In the genomic region with DNA sequence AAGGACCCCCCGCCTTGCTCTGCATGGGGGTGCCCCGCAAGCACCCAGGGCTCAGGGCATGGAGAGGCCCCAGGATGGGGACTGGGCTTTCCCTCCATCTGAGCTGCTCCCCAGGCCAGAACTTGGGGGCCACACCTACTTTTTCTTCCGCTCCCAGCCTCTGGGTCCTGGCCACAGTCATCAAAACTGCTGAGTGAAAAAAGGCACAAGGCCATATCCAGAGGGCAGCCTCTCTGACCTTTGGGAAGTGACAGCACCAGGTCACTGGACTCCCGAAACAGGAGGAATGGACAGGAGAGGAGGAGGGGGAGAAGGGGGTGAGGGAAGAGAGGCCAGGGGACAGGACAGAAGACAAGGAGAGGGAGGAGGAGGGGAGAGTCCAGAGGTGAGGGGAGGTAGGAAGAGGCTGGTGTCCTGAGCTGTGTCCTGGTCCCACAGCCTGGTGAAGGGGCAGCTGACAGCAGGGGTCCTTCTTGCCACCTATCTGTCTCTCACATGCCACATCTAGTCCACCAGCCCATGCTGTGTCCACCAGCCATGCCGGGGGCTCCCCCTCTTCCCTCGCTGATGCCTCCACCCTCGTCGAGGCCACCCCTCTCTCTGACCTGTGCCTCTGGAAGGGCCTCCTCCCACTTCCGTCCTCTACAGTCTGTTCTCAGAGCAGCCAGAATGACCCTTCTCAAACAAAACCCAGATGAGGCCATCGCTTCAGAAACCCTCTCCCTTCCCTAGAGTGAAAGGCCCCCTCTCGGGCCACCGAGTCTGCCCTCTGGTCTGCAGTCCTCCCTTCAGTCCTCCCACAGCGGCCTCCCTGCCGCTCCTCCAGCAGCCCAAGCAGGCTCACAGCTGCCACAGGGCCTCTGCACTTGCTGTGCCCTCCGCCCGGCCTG, we compare ENCODE assay signal across 1 cellular context.
TF ChIP-seq lines count a peak whose summit lies in the region.

No MANE protein-coding gene starts in this region.

TF ChIP-seq in HepG2, 621 proteins besides CTCF, POLR2A, EP300 and RAD21 (continued from another document and continues in another):
- TF ChIP-seq ZNF3 (CRISPR knock-in tag; IDR thresholded peaks at IDR 0.05): no peak
- TF ChIP-seq ZNF430 (CRISPR knock-in tag; IDR thresholded peaks at IDR 0.05): peak; percentile 55; the same call in 1 of the 2 replicates
- TF ChIP-seq TOE1 (CRISPR knock-in tag; IDR thresholded peaks at IDR 0.05): no peak
- no peak for TF ChIP-seq ZNF143 (CRISPR knock-in tag; IDR thresholded peaks at IDR 0.05)
- TF ChIP-seq, protein P1, sequence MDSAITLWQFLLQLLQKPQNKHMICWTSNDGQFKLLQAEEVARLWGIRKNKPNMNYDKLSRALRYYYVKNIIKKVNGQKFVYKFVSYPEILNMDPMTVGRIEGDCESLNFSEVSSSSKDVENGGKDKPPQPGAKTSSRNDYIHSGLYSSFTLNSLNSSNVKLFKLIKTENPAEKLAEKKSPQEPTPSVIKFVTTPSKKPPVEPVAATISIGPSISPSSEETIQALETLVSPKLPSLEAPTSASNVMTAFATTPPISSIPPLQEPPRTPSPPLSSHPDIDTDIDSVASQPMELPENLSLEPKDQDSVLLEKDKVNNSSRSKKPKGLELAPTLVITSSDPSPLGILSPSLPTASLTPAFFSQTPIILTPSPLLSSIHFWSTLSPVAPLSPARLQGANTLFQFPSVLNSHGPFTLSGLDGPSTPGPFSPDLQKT (CRISPR knock-in tag; IDR thresholded peaks at IDR 0.05; ENCODE audit: borderline replicate concordance): no peak
- no peak for TF ChIP-seq KDM5B (CRISPR knock-in tag; IDR thresholded peaks at IDR 0.05; ENCODE audit: borderline replicate concordance)
- TF ChIP-seq TAF15 (IDR thresholded peaks at IDR 0.05; ENCODE audit: low read depth, low read length, poor library complexity, severe bottlenecking): no peak
- TF ChIP-seq SRF (IDR thresholded peaks at IDR 0.05; ENCODE audit: low read depth, low read length): no peak
- TF ChIP-seq SOX6 (IDR thresholded peaks at IDR 0.05): no peak
- peak; percentile 47 for TF ChIP-seq SOX6 (CRISPR knock-in tag; IDR thresholded peaks at IDR 0.05)
- TF ChIP-seq, protein P2, sequence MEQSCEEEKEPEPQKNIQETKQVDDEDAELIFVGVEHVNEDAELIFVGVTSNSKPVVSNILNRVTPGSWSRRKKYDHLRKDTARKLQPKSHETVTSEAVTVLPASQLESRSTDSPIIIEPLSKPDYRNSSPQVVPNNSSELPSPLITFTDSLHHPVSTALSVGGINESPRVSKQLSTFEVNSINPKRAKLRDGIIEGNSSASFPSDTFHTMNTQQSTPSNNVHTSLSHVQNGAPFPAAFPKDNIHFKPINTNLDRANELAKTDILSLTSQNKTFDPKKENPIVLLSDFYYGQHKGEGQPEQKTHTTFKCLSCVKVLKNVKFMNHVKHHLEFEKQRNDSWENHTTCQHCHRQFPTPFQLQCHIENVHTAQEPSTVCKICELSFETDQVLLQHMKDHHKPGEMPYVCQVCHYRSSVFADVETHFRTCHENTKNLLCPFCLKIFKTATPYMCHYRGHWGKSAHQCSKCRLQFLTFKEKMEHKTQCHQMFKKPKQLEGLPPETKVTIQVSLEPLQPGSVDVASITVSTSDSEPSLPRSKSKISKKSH (CRISPR knock-in tag; IDR thresholded peaks at IDR 0.05; ENCODE audit: borderline replicate concordance): no peak
- TF ChIP-seq, protein P3, sequence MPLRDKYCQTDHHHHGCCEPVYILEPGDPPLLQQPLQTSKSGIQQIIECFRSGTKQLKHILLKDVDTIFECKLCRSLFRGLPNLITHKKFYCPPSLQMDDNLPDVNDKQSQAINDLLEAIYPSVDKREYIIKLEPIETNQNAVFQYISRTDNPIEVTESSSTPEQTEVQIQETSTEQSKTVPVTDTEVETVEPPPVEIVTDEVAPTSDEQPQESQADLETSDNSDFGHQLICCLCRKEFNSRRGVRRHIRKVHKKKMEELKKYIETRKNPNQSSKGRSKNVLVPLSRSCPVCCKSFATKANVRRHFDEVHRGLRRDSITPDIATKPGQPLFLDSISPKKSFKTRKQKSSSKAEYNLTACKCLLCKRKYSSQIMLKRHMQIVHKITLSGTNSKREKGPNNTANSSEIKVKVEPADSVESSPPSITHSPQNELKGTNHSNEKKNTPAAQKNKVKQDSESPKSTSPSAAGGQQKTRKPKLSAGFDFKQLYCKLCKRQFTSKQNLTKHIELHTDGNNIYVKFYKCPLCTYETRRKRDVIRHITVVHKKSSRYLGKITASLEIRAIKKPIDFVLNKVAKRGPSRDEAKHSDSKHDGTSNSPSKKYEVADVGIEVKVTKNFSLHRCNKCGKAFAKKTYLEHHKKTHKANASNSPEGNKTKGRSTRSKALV (CRISPR knock-in tag; IDR thresholded peaks at IDR 0.05): no peak
- no peak for TF ChIP-seq ZFYVE20 (CRISPR knock-in tag; IDR thresholded peaks at IDR 0.05; ENCODE audit: borderline replicate concordance, low read depth)
- TF ChIP-seq ZNF672 (CRISPR knock-in tag; IDR thresholded peaks at IDR 0.05): no peak
- no peak for TF ChIP-seq SCMH1 (CRISPR knock-in tag; IDR thresholded peaks at IDR 0.05; ENCODE audit: borderline replicate concordance)
- TF ChIP-seq, protein P4, sequence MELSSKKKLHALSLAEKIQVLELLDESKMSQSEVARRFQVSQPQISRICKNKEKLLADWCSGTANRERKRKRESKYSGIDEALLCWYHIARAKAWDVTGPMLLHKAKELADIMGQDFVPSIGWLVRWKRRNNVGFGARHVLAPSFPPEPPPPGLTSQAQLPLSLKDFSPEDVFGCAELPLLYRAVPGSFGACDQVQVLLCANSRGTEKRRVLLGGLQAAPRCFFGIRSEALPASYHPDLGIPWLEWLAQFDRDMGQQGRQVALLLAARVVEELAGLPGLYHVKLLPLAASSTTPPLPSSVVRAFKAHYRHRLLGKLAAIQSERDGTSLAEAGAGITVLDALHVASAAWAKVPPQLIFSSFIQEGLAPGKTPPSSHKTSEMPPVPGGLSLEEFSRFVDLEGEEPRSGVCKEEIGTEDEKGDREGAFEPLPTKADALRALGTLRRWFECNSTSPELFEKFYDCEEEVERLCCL (CRISPR knock-in tag; IDR thresholded peaks at IDR 0.05; ENCODE audit: borderline replicate concordance): no peak
- no peak for TF ChIP-seq JUN (CRISPR knock-in tag; IDR thresholded peaks at IDR 0.05)
- TF ChIP-seq TAF1 (CRISPR knock-in tag; IDR thresholded peaks at IDR 0.05): peak; percentile 21; the same call in 1 of the 2 replicates
- TF ChIP-seq, protein P5, sequence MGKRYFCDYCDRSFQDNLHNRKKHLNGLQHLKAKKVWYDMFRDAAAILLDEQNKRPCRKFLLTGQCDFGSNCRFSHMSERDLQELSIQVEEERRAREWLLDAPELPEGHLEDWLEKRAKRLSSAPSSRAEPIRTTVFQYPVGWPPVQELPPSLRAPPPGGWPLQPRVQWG (CRISPR knock-in tag; IDR thresholded peaks at IDR 0.05; ENCODE audit: borderline replicate concordance, low read depth): no peak
- no peak for TF ChIP-seq NRL (CRISPR knock-in tag; IDR thresholded peaks at IDR 0.05; ENCODE audit: borderline replicate concordance)
- TF ChIP-seq IKZF4 (CRISPR knock-in tag; IDR thresholded peaks at IDR 0.05; ENCODE audit: borderline replicate concordance, low read depth, not compliant biosample characterization): peak; percentile 63
- TF ChIP-seq ETV5 (CRISPR knock-in tag; IDR thresholded peaks at IDR 0.05; ENCODE audit: borderline replicate concordance): peak; percentile 92
- TF ChIP-seq, protein P6, sequence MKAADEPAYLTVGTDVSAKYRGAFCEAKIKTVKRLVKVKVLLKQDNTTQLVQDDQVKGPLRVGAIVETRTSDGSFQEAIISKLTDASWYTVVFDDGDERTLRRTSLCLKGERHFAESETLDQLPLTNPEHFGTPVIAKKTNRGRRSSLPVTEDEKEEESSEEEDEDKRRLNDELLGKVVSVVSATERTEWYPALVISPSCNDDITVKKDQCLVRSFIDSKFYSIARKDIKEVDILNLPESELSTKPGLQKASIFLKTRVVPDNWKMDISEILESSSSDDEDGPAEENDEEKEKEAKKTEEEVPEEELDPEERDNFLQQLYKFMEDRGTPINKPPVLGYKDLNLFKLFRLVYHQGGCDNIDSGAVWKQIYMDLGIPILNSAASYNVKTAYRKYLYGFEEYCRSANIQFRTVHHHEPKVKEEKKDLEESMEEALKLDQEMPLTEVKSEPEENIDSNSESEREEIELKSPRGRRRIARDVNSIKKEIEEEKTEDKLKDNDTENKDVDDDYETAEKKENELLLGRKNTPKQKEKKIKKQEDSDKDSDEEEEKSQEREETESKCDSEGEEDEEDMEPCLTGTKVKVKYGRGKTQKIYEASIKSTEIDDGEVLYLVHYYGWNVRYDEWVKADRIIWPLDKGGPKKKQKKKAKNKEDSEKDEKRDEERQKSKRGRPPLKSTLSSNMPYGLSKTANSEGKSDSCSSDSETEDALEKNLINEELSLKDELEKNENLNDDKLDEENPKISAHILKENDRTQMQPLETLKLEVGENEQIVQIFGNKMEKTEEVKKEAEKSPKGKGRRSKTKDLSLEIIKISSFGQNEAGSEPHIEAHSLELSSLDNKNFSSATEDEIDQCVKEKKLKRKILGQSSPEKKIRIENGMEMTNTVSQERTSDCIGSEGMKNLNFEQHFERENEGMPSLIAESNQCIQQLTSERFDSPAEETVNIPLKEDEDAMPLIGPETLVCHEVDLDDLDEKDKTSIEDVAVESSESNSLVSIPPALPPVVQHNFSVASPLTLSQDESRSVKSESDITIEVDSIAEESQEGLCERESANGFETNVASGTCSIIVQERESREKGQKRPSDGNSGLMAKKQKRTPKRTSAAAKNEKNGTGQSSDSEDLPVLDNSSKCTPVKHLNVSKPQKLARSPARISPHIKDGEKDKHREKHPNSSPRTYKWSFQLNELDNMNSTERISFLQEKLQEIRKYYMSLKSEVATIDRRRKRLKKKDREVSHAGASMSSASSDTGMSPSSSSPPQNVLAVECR (CRISPR knock-in tag; IDR thresholded peaks at IDR 0.05; ENCODE audit: borderline replicate concordance): peak; percentile 69
- no peak for TF ChIP-seq ATF7 (IDR thresholded peaks at IDR 0.05)
- 0 out of 2 replicates have a peak, but pooled peaks have one; percentile 40 for TF ChIP-seq ATF7 (CRISPR knock-in tag; IDR thresholded peaks at IDR 0.05)
- TF ChIP-seq, protein P7, sequence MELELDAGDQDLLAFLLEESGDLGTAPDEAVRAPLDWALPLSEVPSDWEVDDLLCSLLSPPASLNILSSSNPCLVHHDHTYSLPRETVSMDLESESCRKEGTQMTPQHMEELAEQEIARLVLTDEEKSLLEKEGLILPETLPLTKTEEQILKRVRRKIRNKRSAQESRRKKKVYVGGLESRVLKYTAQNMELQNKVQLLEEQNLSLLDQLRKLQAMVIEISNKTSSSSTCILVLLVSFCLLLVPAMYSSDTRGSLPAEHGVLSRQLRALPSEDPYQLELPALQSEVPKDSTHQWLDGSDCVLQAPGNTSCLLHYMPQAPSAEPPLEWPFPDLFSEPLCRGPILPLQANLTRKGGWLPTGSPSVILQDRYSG (CRISPR knock-in tag; IDR thresholded peaks at IDR 0.05): no peak
- no peak for TF ChIP-seq ZFP37 (CRISPR knock-in tag; IDR thresholded peaks at IDR 0.05; ENCODE audit: borderline replicate concordance)
- peak; percentile 61; the same call in 1 of the 2 replicates for TF ChIP-seq ZBTB7A (CRISPR knock-in tag; IDR thresholded peaks at IDR 0.05)
- peak; percentile 64; the same call in 1 of the 2 replicates for TF ChIP-seq ARNTL (CRISPR knock-in tag; IDR thresholded peaks at IDR 0.05)
- TF ChIP-seq ZFP36L2 (CRISPR knock-in tag; IDR thresholded peaks at IDR 0.05): no peak
- TF ChIP-seq, protein P8, sequence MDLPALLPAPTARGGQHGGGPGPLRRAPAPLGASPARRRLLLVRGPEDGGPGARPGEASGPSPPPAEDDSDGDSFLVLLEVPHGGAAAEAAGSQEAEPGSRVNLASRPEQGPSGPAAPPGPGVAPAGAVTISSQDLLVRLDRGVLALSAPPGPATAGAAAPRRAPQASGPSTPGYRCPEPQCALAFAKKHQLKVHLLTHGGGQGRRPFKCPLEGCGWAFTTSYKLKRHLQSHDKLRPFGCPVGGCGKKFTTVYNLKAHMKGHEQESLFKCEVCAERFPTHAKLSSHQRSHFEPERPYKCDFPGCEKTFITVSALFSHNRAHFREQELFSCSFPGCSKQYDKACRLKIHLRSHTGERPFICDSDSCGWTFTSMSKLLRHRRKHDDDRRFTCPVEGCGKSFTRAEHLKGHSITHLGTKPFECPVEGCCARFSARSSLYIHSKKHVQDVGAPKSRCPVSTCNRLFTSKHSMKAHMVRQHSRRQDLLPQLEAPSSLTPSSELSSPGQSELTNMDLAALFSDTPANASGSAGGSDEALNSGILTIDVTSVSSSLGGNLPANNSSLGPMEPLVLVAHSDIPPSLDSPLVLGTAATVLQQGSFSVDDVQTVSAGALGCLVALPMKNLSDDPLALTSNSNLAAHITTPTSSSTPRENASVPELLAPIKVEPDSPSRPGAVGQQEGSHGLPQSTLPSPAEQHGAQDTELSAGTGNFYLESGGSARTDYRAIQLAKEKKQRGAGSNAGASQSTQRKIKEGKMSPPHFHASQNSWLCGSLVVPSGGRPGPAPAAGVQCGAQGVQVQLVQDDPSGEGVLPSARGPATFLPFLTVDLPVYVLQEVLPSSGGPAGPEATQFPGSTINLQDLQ (CRISPR knock-in tag; IDR thresholded peaks at IDR 0.05): peak; percentile 76; the same call in 1 of the 2 replicates
- peak; percentile 66; the same call in 1 of the 2 replicates for TF ChIP-seq ZMYM2 (CRISPR knock-in tag; IDR thresholded peaks at IDR 0.05)
- TF ChIP-seq SMYD3 (CRISPR knock-in tag; IDR thresholded peaks at IDR 0.05): no peak
- TF ChIP-seq YEATS4 (CRISPR knock-in tag; IDR thresholded peaks at IDR 0.05; ENCODE audit: borderline replicate concordance): no peak
- no peak for TF ChIP-seq SIX4 (CRISPR knock-in tag; IDR thresholded peaks at IDR 0.05)
- no peak for TF ChIP-seq ZNF577 (CRISPR knock-in tag; IDR thresholded peaks at IDR 0.05; ENCODE audit: borderline replicate concordance, low read depth)
- TF ChIP-seq FOXA3 (CRISPR knock-in tag; IDR thresholded peaks at IDR 0.05): no peak; the same call in none of the 2 replicates
- TF ChIP-seq ZNF354B (CRISPR knock-in tag; IDR thresholded peaks at IDR 0.05): no peak
- TF ChIP-seq RXRA (CRISPR knock-in tag; IDR thresholded peaks at IDR 0.05): peak; percentile 69; the same call in 1 of the 2 replicates
- TF ChIP-seq, protein P9, sequence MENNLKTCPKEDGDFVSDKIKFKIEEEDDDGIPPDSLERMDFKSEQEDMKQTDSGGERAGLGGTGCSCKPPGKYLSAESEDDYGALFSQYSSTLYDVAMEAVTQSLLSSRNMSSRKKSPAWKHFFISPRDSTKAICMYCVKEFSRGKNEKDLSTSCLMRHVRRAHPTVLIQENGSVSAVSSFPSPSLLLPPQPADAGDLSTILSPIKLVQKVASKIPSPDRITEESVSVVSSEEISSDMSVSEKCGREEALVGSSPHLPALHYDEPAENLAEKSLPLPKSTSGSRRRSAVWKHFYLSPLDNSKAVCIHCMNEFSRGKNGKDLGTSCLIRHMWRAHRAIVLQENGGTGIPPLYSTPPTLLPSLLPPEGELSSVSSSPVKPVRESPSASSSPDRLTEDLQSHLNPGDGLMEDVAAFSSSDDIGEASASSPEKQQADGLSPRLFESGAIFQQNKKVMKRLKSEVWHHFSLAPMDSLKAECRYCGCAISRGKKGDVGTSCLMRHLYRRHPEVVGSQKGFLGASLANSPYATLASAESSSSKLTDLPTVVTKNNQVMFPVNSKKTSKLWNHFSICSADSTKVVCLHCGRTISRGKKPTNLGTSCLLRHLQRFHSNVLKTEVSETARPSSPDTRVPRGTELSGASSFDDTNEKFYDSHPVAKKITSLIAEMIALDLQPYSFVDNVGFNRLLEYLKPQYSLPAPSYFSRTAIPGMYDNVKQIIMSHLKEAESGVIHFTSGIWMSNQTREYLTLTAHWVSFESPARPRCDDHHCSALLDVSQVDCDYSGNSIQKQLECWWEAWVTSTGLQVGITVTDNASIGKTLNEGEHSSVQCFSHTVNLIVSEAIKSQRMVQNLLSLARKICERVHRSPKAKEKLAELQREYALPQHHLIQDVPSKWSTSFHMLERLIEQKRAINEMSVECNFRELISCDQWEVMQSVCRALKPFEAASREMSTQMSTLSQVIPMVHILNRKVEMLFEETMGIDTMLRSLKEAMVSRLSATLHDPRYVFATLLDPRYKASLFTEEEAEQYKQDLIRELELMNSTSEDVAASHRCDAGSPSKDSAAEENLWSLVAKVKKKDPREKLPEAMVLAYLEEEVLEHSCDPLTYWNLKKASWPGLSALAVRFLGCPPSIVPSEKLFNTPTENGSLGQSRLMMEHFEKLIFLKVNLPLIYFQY (CRISPR knock-in tag; IDR thresholded peaks at IDR 0.05; ENCODE audit: borderline replicate concordance): no peak
